In genomic region chr3:184596233-184596632, GRCh38 we compare ENCODE assay signal across 29 cellular contexts. TPM values are rescaled to one million over a fixed set of nuclear protein-coding genes. Genes with fewer than 3 reads are reported as not detected.
"Had no signal": no experiment of that assay in that cellular context is flagged by ENCODE, and none has a peak within 500 bp of the region (broad histone marks: within the 10 kb centered on the region; RNA-seq: fewer than 3 reads in every experiment).

No MANE protein-coding gene starts in this region.

- H3K27ac ChIP-seq: adrenal gland, body of pancreas, SJCRH30, SK-N-MC had no signal

- H3K27me3 ChIP-seq: adrenal gland, body of pancreas, SJCRH30 had no signal

- ATAC-seq: activated CD4-positive, alpha-beta T cell treated with anti-CD3 and anti-CD28 coated beads for 36 hours; activated CD4-positive, CD25-positive, alpha-beta regulatory T cell treated with anti-CD3 and anti-CD28 coated beads, Interleukin-2, amount 50 U/mL, for 24 hours; activated naive CD4-positive, alpha-beta T cell treated with anti-CD3 and anti-CD28 coated beads, Interleukin-2, amount 50 U/mL, for 72 hours; activated T-cell treated with anti-CD3 and anti-CD28 coated beads, Interleukin-2, amount 50 U/mL, for 4 hours; body of pancreas; Panc1 had no signal

- H3K36me3 Mint-ChIP-seq: activated CD4-positive, alpha-beta memory T cell treated with anti-CD3 and anti-CD28 coated beads for 36 hours; activated naive CD4-positive, alpha-beta T cell treated with anti-CD3 and anti-CD28 coated beads, Interleukin-2, amount 50 U/mL, for 72 hours; WTC11 had no signal

- H3K36me3 ChIP-seq: adrenal gland, SJCRH30 had no signal

- H3K9me3 ChIP-seq: adrenal gland, body of pancreas, SJCRH30 had no signal

- DNase-seq: activated CD4-positive, alpha-beta memory T cell treated with anti-CD3 and anti-CD28 coated beads for 36 hours; activated CD4-positive, alpha-beta T cell treated with anti-CD3 and anti-CD28 coated beads for 36 hours; activated CD4-positive, alpha-beta T cell treated with anti-CD3 and anti-CD28 coated beads, Interleukin-2, amount 10 ng/mL, durations not matched to agents 7 days and 5 days; activated CD8-positive, alpha-beta memory T cell treated with anti-CD3 and anti-CD28 coated beads, Interleukin-2, amount 50 U/mL, for 4 hours; activated gamma-delta T cell treated with Interleukin-2 at 50 U/mL for 16 hours; activated naive CD4-positive, alpha-beta T cell treated with anti-CD3 and anti-CD28 coated beads for 36 hours; activated T-cell treated with anti-CD3 and anti-CD28 coated beads for 4 hours; activated T-cell treated with anti-CD3 and anti-CD28 coated beads, Interleukin-2, amount 50 U/mL, for 4 hours; adrenal gland; body of pancreas; NCI-H1105; NCI-H1417 treated with DMSO at 0.1 percent for 48 hours; NCI-H187 treated with DMSO at 0.1 percent for 48 hours; NCI-H2081; NCI-H2171 treated with DMSO at 0.1 percent for 48 hours; NCI-H2227 treated with DMSO at 0.1 percent for 48 hours; NCI-H446 treated with DMSO at 0.1 percent for 48 hours; NCI-H524; SHP77; SJCRH30 had no signal

- H3K4me3 ChIP-seq: adrenal gland, body of pancreas, SJCRH30, SK-N-MC had no signal

- H3K4me3 Mint-ChIP-seq: activated CD4-positive, alpha-beta memory T cell treated with anti-CD3 and anti-CD28 coated beads for 36 hours; activated CD4-positive, alpha-beta T cell treated with anti-CD3 and anti-CD28 coated beads for 36 hours; activated CD4-positive, alpha-beta T cell treated with anti-CD3 and anti-CD28 coated beads, Interleukin-2, amount 10 ng/mL, durations not matched to agents 7 days and 5 days; activated naive CD4-positive, alpha-beta T cell treated with anti-CD3 and anti-CD28 coated beads for 36 hours; activated T-cell treated with anti-CD3 and anti-CD28 coated beads, Interleukin-2, amount 50 U/mL, for 4 hours; activated T-helper 1 cell treated with anti-CD3 and anti-CD28 coated beads, Interleukin-12 subunit alpha, Interleukin-12 subunit beta, Interleukin-2, Interleukin-4 antibody, amounts not matched to agents 30 ng/mL and 10 ng/mL and 1 ng/mL, durations not matched to agents 14 hours and 24 hours and 36 hours; central memory CD8-positive, alpha-beta T cell; T-helper 1 cell treated with Interleukin-12 subunit alpha and Interleukin-12 subunit beta and Interleukin-4 antibody, amounts not matched to agents 30 μg/mL and 1 μg/mL, for 36 hours; T-helper 2 cell treated with Interferon-gamma antibody and Interleukin-4, amounts not matched to agents 5 μg/mL and 100 μg/mL, for 36 hours; WTC11 had no signal

- H3K4me1 Mint-ChIP-seq: activated CD4-positive, alpha-beta T cell treated with anti-CD3 and anti-CD28 coated beads for 36 hours; activated CD4-positive, alpha-beta T cell treated with anti-CD3 and anti-CD28 coated beads, Interleukin-2, amount 10 ng/mL, durations not matched to agents 7 days and 5 days; central memory CD8-positive, alpha-beta T cell had no signal

- H3K27ac Mint-ChIP-seq: activated CD4-positive, alpha-beta memory T cell treated with anti-CD3 and anti-CD28 coated beads for 36 hours; activated CD4-positive, alpha-beta T cell treated with anti-CD3 and anti-CD28 coated beads for 36 hours; activated CD4-positive, alpha-beta T cell treated with anti-CD3 and anti-CD28 coated beads, Interleukin-2, amount 10 ng/mL, durations not matched to agents 7 days and 5 days; activated naive CD4-positive, alpha-beta T cell treated with anti-CD3 and anti-CD28 coated beads for 36 hours; activated T-helper 1 cell treated with anti-CD3 and anti-CD28 coated beads, Interleukin-12 subunit alpha, Interleukin-12 subunit beta, Interleukin-2, Interleukin-4 antibody, amounts not matched to agents 30 ng/mL and 10 ng/mL and 1 ng/mL, durations not matched to agents 14 hours and 24 hours and 36 hours; T-helper 1 cell treated with Interleukin-12 subunit alpha and Interleukin-12 subunit beta and Interleukin-4 antibody, amounts not matched to agents 30 μg/mL and 1 μg/mL, for 36 hours; T-helper 2 cell treated with Interferon-gamma antibody and Interleukin-4, amounts not matched to agents 5 μg/mL and 100 μg/mL, for 36 hours; WTC11 had no signal

- H3K9me3 Mint-ChIP-seq: activated CD4-positive, alpha-beta memory T cell treated with anti-CD3 and anti-CD28 coated beads for 36 hours; activated CD4-positive, alpha-beta T cell treated with anti-CD3 and anti-CD28 coated beads, Interleukin-2, amount 10 ng/mL, durations not matched to agents 7 days and 5 days; activated naive CD4-positive, alpha-beta T cell treated with anti-CD3 and anti-CD28 coated beads for 36 hours; activated naive CD4-positive, alpha-beta T cell treated with anti-CD3 and anti-CD28 coated beads, Interleukin-2, amount 50 U/mL, for 72 hours; activated T-cell treated with anti-CD3 and anti-CD28 coated beads, Interleukin-2, amount 50 U/mL, for 4 hours; activated T-helper 1 cell treated with anti-CD3 and anti-CD28 coated beads, Interleukin-12 subunit alpha, Interleukin-12 subunit beta, Interleukin-2, Interleukin-4 antibody, amounts not matched to agents 30 ng/mL and 10 ng/mL and 1 ng/mL, durations not matched to agents 14 hours and 24 hours and 36 hours; central memory CD8-positive, alpha-beta T cell; T-helper 1 cell treated with Interleukin-12 subunit alpha and Interleukin-12 subunit beta and Interleukin-4 antibody, amounts not matched to agents 30 μg/mL and 1 μg/mL, for 36 hours; T-helper 2 cell treated with Interferon-gamma antibody and Interleukin-4, amounts not matched to agents 5 μg/mL and 100 μg/mL, for 36 hours; WTC11 had no signal

RNA-seq across cellular contexts. Expression of gene EPHB3, which starts 34.6 kb away (rescaled TPM):
- total RNA-seq: activated CD4-positive, alpha-beta T cell treated with anti-CD3 and anti-CD28 coated beads for 36 hours; activated naive CD4-positive, alpha-beta T cell treated with anti-CD3 and anti-CD28 coated beads for 36 hours had no signal
